In the genomic region with DNA sequence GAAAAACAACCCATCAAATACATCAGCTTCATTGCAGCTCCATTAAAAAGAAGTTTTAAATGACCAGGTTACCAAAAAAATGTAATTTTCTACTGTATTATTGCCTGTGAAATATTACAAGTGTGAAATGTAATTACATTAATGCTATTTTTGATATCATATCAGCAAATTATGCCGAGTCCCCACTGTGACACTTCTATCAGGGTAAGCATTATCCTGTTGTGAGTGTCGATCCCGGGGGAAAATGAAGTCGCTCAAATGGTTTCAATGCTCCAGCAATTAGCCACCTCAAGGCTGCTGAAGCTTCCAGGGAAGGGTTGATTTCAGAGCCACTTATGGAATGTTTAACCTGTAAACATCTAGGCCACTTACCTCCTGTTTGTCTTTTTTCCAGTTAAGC, we compare ENCODE assay signal across 21 cellular contexts.
"Had no signal": no experiment of that assay in that cellular context is flagged by ENCODE, and none has a peak within 500 bp of the region (broad histone marks: within the 10 kb centered on the region; RNA-seq: fewer than 3 reads in every experiment).

No MANE protein-coding gene starts in this region.

- H3K27me3 ChIP-seq: gastrocnemius medialis, ovary, sigmoid colon, upper lobe of right lung, uterus had no signal

- H3K4me3 ChIP-seq: gastrocnemius medialis, lower lobe of right lung, ovary, psoas muscle, sigmoid colon, thoracic aorta, transverse colon, upper lobe of right lung, uterus had no signal

- DNase-seq: cortex of kidney; effector memory CD8-positive, alpha-beta T cell; erythroblast; gastrocnemius medialis; head of caudate nucleus; left ventricle myocardium superior; lower lobe of right lung; naive thymus-derived CD8-positive, alpha-beta T cell; nephron progenitor cell; occipital lobe; ovary; posterior cingulate gyrus; psoas muscle; right cardiac atrium; sigmoid colon; stimulated activated CD4-positive, alpha-beta T cell treated with anti-CD3 and anti-CD28 coated beads, Interleukin-4, amount 100 ng/mL, for 4 hours; transverse colon; upper lobe of right lung; uterus had no signal

- ATAC-seq: effector memory CD8-positive, alpha-beta T cell; gastrocnemius medialis; left ventricle myocardium superior; lower lobe of right lung; naive thymus-derived CD8-positive, alpha-beta T cell; psoas muscle; right cardiac atrium; stimulated activated memory B cell treated with anti-CD40 and anti-IgM and Interleukin-4, amounts not matched to agents 10 μg/mL and 1 μg/mL and 100 μg/mL, for 72 hours; upper lobe of right lung had no signal

- H3K27ac ChIP-seq: gastrocnemius medialis, lower lobe of right lung, ovary, psoas muscle, sigmoid colon, thoracic aorta, transverse colon, upper lobe of right lung, uterus had no signal

- H3K9me3 ChIP-seq: gastrocnemius medialis, ovary, psoas muscle, sigmoid colon, thoracic aorta, transverse colon, upper lobe of right lung, uterus had no signal

- H3K36me3 ChIP-seq: gastrocnemius medialis, lower lobe of right lung, ovary, sigmoid colon, thoracic aorta, transverse colon, upper lobe of right lung, uterus had no signal
